ENCODE assay signal across 1 cellular context in genomic region chr20:10949930-10950783, GRCh38.
A peak's percentile ranks its signal among the peaks of the same experiment; 100 is the strongest.
TF ChIP-seq lines count a peak whose summit lies in the region.

No MANE protein-coding gene starts in this region.

TF ChIP-seq in HepG2, 621 proteins besides CTCF, POLR2A, EP300 and RAD21 (continued from another document and continues in another):
- TF ChIP-seq DZIP1 (CRISPR knock-in tag; IDR thresholded peaks at IDR 0.05): no peak
- no peak for TF ChIP-seq ZNF597 (CRISPR knock-in tag; IDR thresholded peaks at IDR 0.05)
- no peak for TF ChIP-seq PLRG1 (conservative IDR thresholded peaks at IDR 0.05)
- TF ChIP-seq ZNF33B (CRISPR knock-in tag; IDR thresholded peaks at IDR 0.05): no peak
- no peak for TF ChIP-seq EZH2 (conservative IDR thresholded peaks at IDR 0.05; ENCODE audit: low read depth, low read length)
- TF ChIP-seq PHF5A (CRISPR knock-in tag; IDR thresholded peaks at IDR 0.05; ENCODE audit: low read depth, unreplicated experiment): peak; percentile 30
- no peak for TF ChIP-seq ZNF326 (CRISPR knock-in tag; IDR thresholded peaks at IDR 0.05; ENCODE audit: borderline replicate concordance)
- TF ChIP-seq CBFB (CRISPR knock-in tag; IDR thresholded peaks at IDR 0.05): no peak
- no peak for TF ChIP-seq CCAR2 (optimal IDR thresholded peaks at IDR 0.05; ENCODE audit: low read depth, low read length)
- TF ChIP-seq KDM6A (CRISPR knock-in tag; IDR thresholded peaks at IDR 0.05; ENCODE audit: low read depth): no peak
- no peak for TF ChIP-seq TBL1XR1 (IDR thresholded peaks at IDR 0.05; ENCODE audit: borderline replicate concordance, low read length, partially characterized antibody)
- peak; percentile 86 for TF ChIP-seq NFIC (IDR thresholded peaks at IDR 0.05; ENCODE audit: low read length)
- TF ChIP-seq GATAD2A (CRISPR knock-in tag; IDR thresholded peaks at IDR 0.05): peak; percentile 87
- no peak for TF ChIP-seq EED (CRISPR knock-in tag; IDR thresholded peaks at IDR 0.05)
- no peak for TF ChIP-seq MBNL3 (CRISPR knock-in tag; conservative IDR thresholded peaks at IDR 0.05)
- TF ChIP-seq YY1 (IDR thresholded peaks at IDR 0.05; ENCODE audit: insufficient read depth, insufficient replicate concordance, low read depth, low read length): no peak
- peak; percentile 31; the same call in 1 of the 2 replicates for TF ChIP-seq IKZF5 (CRISPR knock-in tag; IDR thresholded peaks at IDR 0.05)
- TF ChIP-seq MYC (CRISPR knock-in tag; IDR thresholded peaks at IDR 0.05; ENCODE audit: borderline replicate concordance): no peak
- TF ChIP-seq MATR3 (CRISPR knock-in tag; IDR thresholded peaks at IDR 0.05): no peak
- no peak for TF ChIP-seq HOXA9 (CRISPR knock-in tag; IDR thresholded peaks at IDR 0.05; ENCODE audit: borderline replicate concordance)
- peak; percentile 91 for TF ChIP-seq AHDC1 (CRISPR knock-in tag; IDR thresholded peaks at IDR 0.05; ENCODE audit: borderline replicate concordance)
- TF ChIP-seq ATRX (CRISPR knock-in tag; IDR thresholded peaks at IDR 0.05; ENCODE audit: borderline replicate concordance): no peak
- peak; percentile 87 for TF ChIP-seq NR2F6 (IDR thresholded peaks at IDR 0.05)
- peak; percentile 67 for TF ChIP-seq NR2F6 (CRISPR knock-in tag; IDR thresholded peaks at IDR 0.05)
- no peak for TF ChIP-seq ZNF513 (CRISPR knock-in tag; conservative IDR thresholded peaks at IDR 0.05)
- no peak for TF ChIP-seq GRHL1 (CRISPR knock-in tag; conservative IDR thresholded peaks at IDR 0.05)
- TF ChIP-seq SNAPC4 (CRISPR knock-in tag; IDR thresholded peaks at IDR 0.05): no peak
- TF ChIP-seq ZNF414 (CRISPR knock-in tag; IDR thresholded peaks at IDR 0.05): no peak
- TF ChIP-seq RELA (CRISPR knock-in tag; IDR thresholded peaks at IDR 0.05): no peak
- peak; percentile 89 for TF ChIP-seq BCL6 (CRISPR knock-in tag; IDR thresholded peaks at IDR 0.05)
- no peak for TF ChIP-seq CENPT (CRISPR knock-in tag; IDR thresholded peaks at IDR 0.05; ENCODE audit: low read depth)
- TF ChIP-seq ZFY (CRISPR knock-in tag; IDR thresholded peaks at IDR 0.05): no peak
- TF ChIP-seq HDAC1 (CRISPR knock-in tag; IDR thresholded peaks at IDR 0.05): peak; percentile 62
- no peak for TF ChIP-seq ZNF891 (CRISPR knock-in tag; IDR thresholded peaks at IDR 0.05)
- TF ChIP-seq KAT2B (IDR thresholded peaks at IDR 0.05; ENCODE audit: borderline replicate concordance, low read depth, low read length): no peak
- TF ChIP-seq ZNF3 (CRISPR knock-in tag; IDR thresholded peaks at IDR 0.05): no peak
- no peak for TF ChIP-seq ZNF766 (CRISPR knock-in tag; IDR thresholded peaks at IDR 0.05; ENCODE audit: borderline replicate concordance)
